8 cellular contexts compared by ENCODE assay signal in the genomic region with DNA sequence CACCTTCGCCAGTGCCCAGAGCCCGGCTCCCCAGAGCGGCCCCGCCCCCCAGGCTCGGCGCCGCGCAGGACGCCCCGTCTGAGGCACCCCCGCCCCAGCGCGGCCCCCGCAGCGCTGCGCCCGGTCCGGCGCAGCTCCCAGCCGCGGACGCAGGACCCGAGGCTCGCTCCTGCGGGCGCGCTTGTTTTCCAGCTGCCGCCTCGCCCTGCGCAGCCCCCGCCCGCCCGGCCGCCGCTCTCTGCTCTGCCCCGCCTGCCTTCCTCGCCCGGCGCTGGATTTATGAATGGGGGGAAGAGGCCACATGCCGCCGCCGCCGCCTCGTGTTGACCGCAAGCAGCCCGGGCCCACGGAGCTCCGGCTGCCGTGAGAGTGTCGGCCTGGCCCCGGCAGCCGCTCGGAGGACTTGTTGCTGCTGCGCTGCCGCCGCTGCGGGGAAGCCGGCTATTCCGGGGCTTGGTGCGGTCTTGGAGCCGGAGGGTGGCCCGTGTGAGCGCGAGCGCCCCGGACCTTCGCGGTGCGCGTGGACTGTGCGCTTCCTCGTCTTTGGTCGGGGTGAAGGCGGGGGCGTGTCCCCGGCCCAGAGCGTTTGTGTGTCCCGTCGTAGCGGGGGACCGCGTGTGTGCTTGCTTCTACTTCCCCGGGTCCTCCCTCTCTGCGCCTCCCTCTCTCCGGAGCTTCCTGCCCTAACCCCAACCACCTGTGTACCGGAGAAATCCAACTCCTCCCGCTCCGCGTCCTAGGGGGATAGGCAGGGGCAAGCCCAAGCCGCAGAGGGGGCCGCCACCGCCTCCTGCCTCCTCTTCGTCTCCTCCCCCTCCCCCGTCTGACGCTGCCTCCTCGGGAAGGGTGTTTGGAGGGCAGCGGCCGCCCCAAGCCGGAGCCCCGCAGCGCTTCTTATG. TPM values are rescaled to one million over a fixed set of nuclear protein-coding genes. Genes with fewer than 3 reads are reported as not detected.
DNase-seq lines count a peak whose midpoint lies in the region; ATAC-seq lines count a peak whose summit lies in the region.

No MANE protein-coding gene starts in this region.

- peak overlapping the region; percentile 31 for H3K23ac ChIP-seq in mesendoderm (ENCODE audit: low read length)

- peaks cover 46% of the 10 kb centered on the region for H3K4me1 Mint-ChIP-seq in activated CD4-positive, alpha-beta T cell treated with anti-CD3 and anti-CD28 coated beads, Interleukin-2, amount 10 ng/mL, durations not matched to agents 7 days and 5 days

- H3K36me3 ChIP-seq in duodenal mucosa (ENCODE audit: control insufficient read depth in 1 of 2, insufficient read depth in 2 of 2, low read length in 2 of 2): no peaks in the 10 kb centered on the region
- H3K36me3 ChIP-seq in mesendoderm (ENCODE audit: control insufficient read depth, insufficient read depth, low read length): no peaks in the 10 kb centered on the region

- no peaks in the 10 kb centered on the region for H3K9me3 Mint-ChIP-seq in activated CD4-positive, alpha-beta T cell treated with anti-CD3 and anti-CD28 coated beads, Interleukin-2, amount 10 ng/mL, durations not matched to agents 7 days and 5 days

- DNase-seq in NCI-H2171 (lab: John Stamatoyannopoulos, UW): peak; percentile 55
- peak; percentile 63 for DNase-seq in activated CD4-positive, alpha-beta T cell treated with anti-CD3 and anti-CD28 coated beads, Interleukin-2, amount 10 ng/mL, durations not matched to agents 7 days and 5 days
- peak; percentile 71 for DNase-seq in mesendoderm
- peak; percentile 19 to 37 for DNase-seq in stimulated activated CD8-positive, alpha-beta memory T cell treated with anti-CD3 and anti-CD28 coated beads, Interleukin-7, amount 100 ng/mL, for 48 hours (ENCODE audit: extremely low read depth in 1 of 2, low read depth in 1 of 2)
- no peak for DNase-seq in globus pallidus (ENCODE audit: low spot score)

- H3K4ac ChIP-seq in mesendoderm (ENCODE audit: low read depth, low read length): peak overlapping the region; percentile 22

- peaks cover 8% of the 10 kb centered on the region for H3K79me1 ChIP-seq in mesendoderm (ENCODE audit: low read length)

- POLR2A ChIA-PET in activated CD4-positive, alpha-beta T cell treated with anti-CD3 and anti-CD28 coated beads, Interleukin-2, amount 10 ng/mL, durations not matched to agents 7 days and 5 days (lab: Charles Lee): no interaction called here

- no peak overlapping the region for H2AK5ac ChIP-seq in mesendoderm (ENCODE audit: low read length)

- CTCF ChIA-PET in activated CD4-positive, alpha-beta T cell treated with anti-CD3 and anti-CD28 coated beads, Interleukin-2, amount 10 ng/mL, durations not matched to agents 7 days and 5 days (lab: Charles Lee): interaction anchor here (1.1 to 6.8 kb wide), 8 partner anchors 8 to 363 kb away, joined by 3 to 48 read pairs (median 6); a partner anchor contains a TSS

- H3K27me3 ChIP-seq in duodenal mucosa (ENCODE audit: control insufficient read depth in 1 of 2, insufficient read depth in 2 of 2, low read length in 2 of 2) (peaks cover 3 to 4% of the 10 kb centered on the region in 2 donors), mesendoderm (ENCODE audit: insufficient read depth, low read length, poor library complexity) (no peaks in the 10 kb centered on the region)

- H3K27ac Mint-ChIP-seq in activated CD4-positive, alpha-beta T cell treated with anti-CD3 and anti-CD28 coated beads, Interleukin-2, amount 10 ng/mL, durations not matched to agents 7 days and 5 days: peak overlapping the region; percentile 91

- peak overlapping the region; percentile 22 for H3K4me2 ChIP-seq in mesendoderm (ENCODE audit: low read length)

- H3K9me3 ChIP-seq in duodenal mucosa (ENCODE audit: control insufficient read depth in 1 of 2, low read length in 2 of 2): no peaks in the 10 kb centered on the region

- H2BK120ac ChIP-seq in mesendoderm (ENCODE audit: low read depth, low read length): no peak overlapping the region

- H3K9ac ChIP-seq in duodenal mucosa (ENCODE audit: low read depth in 1 of 2, low read length in 2 of 2): peak overlapping the region; percentile 54 to 55
- peak overlapping the region; percentile 79 for H3K9ac ChIP-seq in mesendoderm (ENCODE audit: low read length)

- H3K4me3 Mint-ChIP-seq in activated CD4-positive, alpha-beta T cell treated with anti-CD3 and anti-CD28 coated beads, Interleukin-2, amount 10 ng/mL, durations not matched to agents 7 days and 5 days: peak overlapping the region; percentile 81

- H3K79me2 ChIP-seq in mesendoderm (ENCODE audit: control insufficient read depth, insufficient read depth, low read length): peaks cover 38% of the 10 kb centered on the region

- H4K8ac ChIP-seq in mesendoderm (ENCODE audit: low read depth, low read length): no peak overlapping the region

- no peak overlapping the region for H4K5ac ChIP-seq in mesendoderm (ENCODE audit: low read length)

- H2BK5ac ChIP-seq in mesendoderm (ENCODE audit: low read length): peak overlapping the region; percentile 22

- H3K36me3 Mint-ChIP-seq in activated CD4-positive, alpha-beta T cell treated with anti-CD3 and anti-CD28 coated beads, Interleukin-2, amount 10 ng/mL, durations not matched to agents 7 days and 5 days (ENCODE audit: low read depth): peaks cover 2% of the 10 kb centered on the region

- peak; percentile 17 for ATAC-seq in HG02588 (IDR thresholded peaks at IDR 0.05; ENCODE audit: unreplicated experiment)

- H2BK15ac ChIP-seq in mesendoderm (replicated peaks; ENCODE audit: low read depth): no peak overlapping the region

- peak overlapping the region; percentile 62; the same call in 1 of the 2 replicates for H3K4me3 ChIP-seq in GM08714 (ENCODE audit: low read length)
- H3K4me3 ChIP-seq in duodenal mucosa (ENCODE audit: low read depth in 1 of 2, low read length in 2 of 2): peak overlapping the region; percentile 72 to 81
- peak overlapping the region; percentile 58 for H3K4me3 ChIP-seq in mesendoderm (ENCODE audit: low read length)

- peak overlapping the region; percentile 93 for H3K56ac ChIP-seq in mesendoderm (ENCODE audit: low read length)

- no peak overlapping the region for H3K27ac ChIP-seq in duodenal mucosa (ENCODE audit: low read depth, low read length)
- H3K27ac ChIP-seq in mesendoderm (ENCODE audit: low read depth, low read length): peak overlapping the region; percentile 36

- WGBS in mesendoderm (ENCODE audit: extremely low coverage, insufficient coverage, low lambda C conversion rate): no CpG with 5 or more reads among the region's 101 CpGs

- H3K27me3 Mint-ChIP-seq in activated CD4-positive, alpha-beta T cell treated with anti-CD3 and anti-CD28 coated beads, Interleukin-2, amount 10 ng/mL, durations not matched to agents 7 days and 5 days: peaks cover 11% of the 10 kb centered on the region

- H3K4me1 ChIP-seq in duodenal mucosa (ENCODE audit: control insufficient read depth in 1 of 2, insufficient read depth in 2 of 2, low read length in 2 of 2): peaks cover 8 to 19% of the 10 kb centered on the region in 2 donors
- peaks cover 11% of the 10 kb centered on the region for H3K4me1 ChIP-seq in mesendoderm (ENCODE audit: control insufficient read depth, low read depth, low read length)

- H3K18ac ChIP-seq in mesendoderm (ENCODE audit: low read length): peak overlapping the region; percentile 57

RNA-seq across cellular contexts. Expression of a gene that starts 0.7 kb away (rescaled TPM):
- 1 to 10 TPM; 7.1 to 8.2 TPM for total RNA-seq in activated CD4-positive, alpha-beta T cell treated with anti-CD3 and anti-CD28 coated beads, Interleukin-2, amount 10 ng/mL, durations not matched to agents 7 days and 5 days
- polyA plus RNA-seq in mesendoderm (2013, experiment 1 of 2): 6.3 TPM
- 6.0 TPM for polyA plus RNA-seq in mesendoderm (2013, experiment 2 of 2)
